ENCODE assay signal across 14 cellular contexts in genomic region chr2:241984658-241985057, GRCh38.
"Had no signal": no experiment of that assay in that cellular context is flagged by ENCODE, and none has a peak within 500 bp of the region (broad histone marks: within the 10 kb centered on the region; RNA-seq: fewer than 3 reads in every experiment).

No MANE protein-coding gene starts in this region.

- H3K9me3 Mint-ChIP-seq: activated naive CD8-positive, alpha-beta T cell treated with anti-CD3 and anti-CD28 coated beads, Interleukin-2, amount 50 U/mL, for 24 hours had no signal

- H3K4me1 Mint-ChIP-seq: WTC11 had no signal

- H3K4me2 ChIP-seq: SK-N-SH had no signal

- H3K27ac Mint-ChIP-seq: activated naive CD8-positive, alpha-beta T cell treated with anti-CD3 and anti-CD28 coated beads, Interleukin-2, amount 50 U/mL, for 24 hours; WTC11 had no signal

- H3K4me3 ChIP-seq: heart left ventricle, left ventricle myocardium inferior had no signal

- H3K79me2 ChIP-seq: parathyroid adenoma had no signal

- H3K27ac ChIP-seq: heart left ventricle, left ventricle myocardium inferior, parathyroid adenoma had no signal

- H2AFZ ChIP-seq: parathyroid adenoma had no signal

- H3K9me3 ChIP-seq: heart left ventricle, left ventricle myocardium inferior, SK-N-SH had no signal

- H3K4me3 Mint-ChIP-seq: activated CD4-positive, alpha-beta T cell treated with anti-CD3 and anti-CD28 coated beads, Interleukin-2, amount 10 ng/mL, durations not matched to agents 7 days and 5 days; activated naive CD8-positive, alpha-beta T cell treated with anti-CD3 and anti-CD28 coated beads, Interleukin-2, amount 50 U/mL, for 24 hours; WTC11 had no signal

- H3K9ac ChIP-seq: parathyroid adenoma, SK-N-SH had no signal

- FAIRE-seq: frontal cortex, kidney had no signal

- ATAC-seq: activated naive CD8-positive, alpha-beta T cell treated with anti-CD3 and anti-CD28 coated beads, Interleukin-2, amount 50 U/mL, for 24 hours; heart left ventricle; WTC11 had no signal

- H3K36me3 ChIP-seq: heart left ventricle, left ventricle myocardium inferior had no signal

- H3K4me1 ChIP-seq: heart left ventricle, left ventricle myocardium inferior, parathyroid adenoma had no signal

- H3K27me3 Mint-ChIP-seq: activated CD4-positive, alpha-beta T cell treated with anti-CD3 and anti-CD28 coated beads, Interleukin-2, amount 10 ng/mL, durations not matched to agents 7 days and 5 days; activated naive CD8-positive, alpha-beta T cell treated with anti-CD3 and anti-CD28 coated beads, Interleukin-2, amount 50 U/mL, for 24 hours had no signal

- DNase-seq: caudate nucleus; cortex of kidney; effector CD8-positive, alpha-beta T cell; heart left ventricle; kidney; left ventricle myocardium inferior; mesenchymal stem cell; SK-N-SH; trophoblast cell had no signal
